ENCODE assay signal across 29 cellular contexts in genomic region chr5:116787570-116787969, GRCh38.
"Had no signal": no experiment of that assay in that cellular context is flagged by ENCODE, and none has a peak within 500 bp of the region (broad histone marks: within the 10 kb centered on the region; RNA-seq: fewer than 3 reads in every experiment).

No MANE protein-coding gene starts in this region.

- H3K36me3 ChIP-seq: ascending aorta, breast epithelium, cardiac muscle cell, colonic mucosa, esophagus squamous epithelium, gastroesophageal sphincter, heart right ventricle had no signal

- H3K27me3 ChIP-seq: ascending aorta, breast epithelium, cardiac muscle cell, colonic mucosa, esophagus squamous epithelium, gastroesophageal sphincter, heart right ventricle had no signal

- H3K4me1 ChIP-seq: ascending aorta, breast epithelium, colonic mucosa, esophagus squamous epithelium, gastroesophageal sphincter had no signal

- DNase-seq: activated CD4-positive, alpha-beta memory T cell treated with anti-CD3 and anti-CD28 coated beads for 36 hours; activated CD4-positive, alpha-beta T cell treated with anti-CD3 and anti-CD28 coated beads for 36 hours; activated CD4-positive, alpha-beta T cell treated with anti-CD3 and anti-CD28 coated beads, Interleukin-2, amount 10 ng/mL, durations not matched to agents 24 days and 14 days; activated CD4-positive, CD25-positive, alpha-beta regulatory T cell; activated CD4-positive, CD25-positive, alpha-beta regulatory T cell treated with anti-CD3 and anti-CD28 coated beads, Interleukin-2, amount 50 U/mL, for 72 hours; activated CD8-positive, alpha-beta memory T cell treated with anti-CD3 and anti-CD28 coated beads, Interleukin-2, amount 10 ng/mL, durations not matched to agents 7 days and 5 days; activated CD8-positive, alpha-beta memory T cell treated with anti-CD3 and anti-CD28 coated beads, Interleukin-2, amount 50 U/mL, for 4 hours; activated CD8-positive, alpha-beta T cell treated with anti-CD3 and anti-CD28 coated beads, Interleukin-2, amount 10 ng/mL, durations not matched to agents 7 days and 5 days; activated effector memory CD4-positive, alpha-beta T cell treated with anti-CD3 and anti-CD28 coated beads, Interleukin-2, amount 50 U/mL, for 16 hours; activated naive CD4-positive, alpha-beta T cell treated with anti-CD3 and anti-CD28 coated beads, Interleukin-2, amount 10 ng/mL, durations not matched to agents 7 days and 5 days; activated naive CD8-positive, alpha-beta T cell treated with anti-CD3 and anti-CD28 coated beads, Interleukin-2, amount 10 ng/mL, durations not matched to agents 7 days and 5 days; activated T-cell treated with anti-CD3 and anti-CD28 coated beads, Interleukin-2, amount 50 U/mL, for 1 hour; activated T-cell treated with anti-CD3 and anti-CD28 coated beads, Interleukin-2, amount 50 U/mL, for 48 hours; central memory CD4-positive, alpha-beta T cell; cerebellar nuclear complex; colonic mucosa; effector CD8-positive, alpha-beta T cell; esophagus squamous epithelium; foreskin melanocyte; heart right ventricle; T-helper 2 cell had no signal

- H3K4me3 ChIP-seq: ascending aorta, breast epithelium, cardiac muscle cell, colonic mucosa, esophagus squamous epithelium, gastroesophageal sphincter, heart right ventricle had no signal

- ATAC-seq: activated CD4-positive, alpha-beta T cell treated with anti-CD3 and anti-CD28 coated beads for 36 hours; activated CD8-positive, alpha-beta memory T cell treated with anti-CD3 and anti-CD28 coated beads, Interleukin-2, amount 10 ng/mL, durations not matched to agents 7 days and 5 days; activated CD8-positive, alpha-beta T cell treated with anti-CD3 and anti-CD28 coated beads, Interleukin-2, amount 10 ng/mL, durations not matched to agents 7 days and 5 days; activated naive CD4-positive, alpha-beta T cell treated with anti-CD3 and anti-CD28 coated beads, Interleukin-2, amount 50 U/mL, for 72 hours; gastroesophageal sphincter; heart right ventricle had no signal

- FAIRE-seq: endometrium, endothelial cell of umbilical vein had no signal

- H3K9me3 ChIP-seq: ascending aorta, colonic mucosa, esophagus squamous epithelium had no signal

- H3K27ac ChIP-seq: ascending aorta, breast epithelium, cardiac muscle cell, colonic mucosa, epithelial cell of prostate, esophagus squamous epithelium, gastroesophageal sphincter had no signal
